20 cellular contexts compared by ENCODE assay signal in genomic region chr6:119296036-119297035, GRCh38. TPM values are rescaled to one million over a fixed set of nuclear protein-coding genes. Genes with fewer than 3 reads are reported as not detected.
A peak's percentile ranks its signal among the peaks of the same experiment; 100 is the strongest.
DNase-seq lines count a peak whose midpoint lies in the region; ATAC-seq and TF ChIP-seq lines count a peak whose summit lies in the region.
"Had no signal": no experiment of that assay in that cellular context is flagged by ENCODE, and none has a peak within 500 bp of the region (broad histone marks: within the 10 kb centered on the region; RNA-seq: fewer than 3 reads in every experiment).

No MANE protein-coding gene starts in this region.

- H3K4me3 Mint-ChIP-seq in activated T-helper 17 cell treated with anti-CD3 and anti-CD28 coated beads, Interleukin-2, amount 50 U/mL, for 72 hours: no peak overlapping the region

- H3K27ac Mint-ChIP-seq in activated T-helper 17 cell treated with anti-CD3 and anti-CD28 coated beads, Interleukin-2, amount 50 U/mL, for 72 hours: peak overlapping the region; percentile 33
- H3K27ac Mint-ChIP-seq: activated naive CD4-positive, alpha-beta T cell treated with anti-CD3 and anti-CD28 coated beads, Interleukin-2, amount 50 U/mL, for 72 hours had no signal

- intact Hi-C loops in left ventricle myocardium superior (cut with micrococcal nuclease) (no loop called here), A673 (cut with micrococcal nuclease; ENCODE audit: unreplicated experiment) (no loop called here)

- TF ChIP-seq CTCF in A673 (conservative IDR thresholded peaks at IDR 0.05; ENCODE audit: low read depth, low read length): no peak

- ATAC-seq in GM19463 (IDR thresholded peaks at IDR 0.05; ENCODE audit: unreplicated experiment): peak; percentile 42
- no peak for ATAC-seq in activated T-helper 17 cell treated with anti-CD3 and anti-CD28 coated beads, Interleukin-2, amount 50 U/mL, for 72 hours (replicated peaks)
- ATAC-seq in left ventricle myocardium superior: peak; percentile 93
- ATAC-seq: activated naive CD4-positive, alpha-beta T cell treated with anti-CD3 and anti-CD28 coated beads, Interleukin-2, amount 50 U/mL, for 72 hours had no signal

- DNase-seq in left ventricle myocardium superior (no peak), renal cortical epithelial cell (ENCODE audit: low read depth) (peak; percentile 21), NCI-H1694 (lab: John Stamatoyannopoulos, UW) (no peak), NCI-H2196 (lab: John Stamatoyannopoulos, UW; ENCODE audit: unreplicated experiment) (no peak), A673 (ENCODE audit: low spot score) (no peak)
- DNase-seq: activated CD4-positive, alpha-beta T cell treated with anti-CD3 and anti-CD28 coated beads for 1 hour; activated T-cell treated with anti-CD3 and anti-CD28 coated beads, Interleukin-2, amount 50 U/mL, for 48 hours; esophagus squamous epithelium; glutamatergic neuron; Kasumi-1; lower lobe of right lung; NCI-H1105; NCI-H524; substantia nigra had no signal

- no peaks in the 10 kb centered on the region for H3K27me3 Mint-ChIP-seq in activated T-helper 17 cell treated with anti-CD3 and anti-CD28 coated beads, Interleukin-2, amount 50 U/mL, for 72 hours
- H3K27me3 Mint-ChIP-seq: brain had no signal

- BruUV-seq in A673 (replicated peaks; lab: Mats Ljungman, UMichigan): no TSS peak

- no peaks in the 10 kb centered on the region for H3K9me3 ChIP-seq in A673 (ENCODE audit: low read depth, low read length, poor library complexity, severe bottlenecking)
- H3K9me3 ChIP-seq: esophagus squamous epithelium, HAP-1, lower lobe of right lung, neutrophil had no signal

- no peaks in the 10 kb centered on the region for H3K4me1 ChIP-seq in A673 (ENCODE audit: insufficient read depth, low read length, poor library complexity, severe bottlenecking)
- H3K4me1 ChIP-seq: lower lobe of right lung had no signal

- H3K36me3 Mint-ChIP-seq in activated T-helper 17 cell treated with anti-CD3 and anti-CD28 coated beads, Interleukin-2, amount 50 U/mL, for 72 hours (ENCODE audit: low read depth): peaks cover 12% of the 10 kb centered on the region
- H3K36me3 Mint-ChIP-seq: brain had no signal

- no peak overlapping the region for H3K4me3 ChIP-seq in A673 (ENCODE audit: low read depth, low read length, poor library complexity, severe bottlenecking)
- H3K4me3 ChIP-seq: esophagus squamous epithelium, HAP-1, lower lobe of right lung had no signal

- H3K9me3 Mint-ChIP-seq in activated T-helper 17 cell treated with anti-CD3 and anti-CD28 coated beads, Interleukin-2, amount 50 U/mL, for 72 hours: no peaks in the 10 kb centered on the region
- H3K9me3 Mint-ChIP-seq: activated naive CD4-positive, alpha-beta T cell treated with anti-CD3 and anti-CD28 coated beads, Interleukin-2, amount 50 U/mL, for 72 hours; brain had no signal

- no peaks in the 10 kb centered on the region for H3K27me3 ChIP-seq in A673 (replicated peaks; ENCODE audit: insufficient read depth, low read depth, low read length, poor library complexity)
- H3K27me3 ChIP-seq: esophagus squamous epithelium, neutrophil had no signal

- CTCF ChIA-PET in A673 (lab: Charles Lee): no interaction called here

- H3K4me1 Mint-ChIP-seq in activated T-helper 17 cell treated with anti-CD3 and anti-CD28 coated beads, Interleukin-2, amount 50 U/mL, for 72 hours: peaks cover 11% of the 10 kb centered on the region

- H3K36me3 ChIP-seq in A673 (ENCODE audit: insufficient read depth, low read length, poor library complexity, severe bottlenecking): no peaks in the 10 kb centered on the region
- H3K36me3 ChIP-seq: neutrophil had no signal

- POLR2A ChIA-PET in A673 (lab: Charles Lee; ENCODE audit: low non-redundant PET): no interaction called here

- no peak overlapping the region for H3K27ac ChIP-seq in A673 (ENCODE audit: low read depth, low read length, poor library complexity, severe bottlenecking)
- H3K27ac ChIP-seq: esophagus squamous epithelium, lower lobe of right lung, neutrophil had no signal

RNA-seq across cellular contexts. Expression of gene MAN1A1, which starts 53.2 kb away (rescaled TPM):
- total RNA-seq in activated T-helper 17 cell treated with anti-CD3 and anti-CD28 coated beads, Interleukin-2, amount 50 U/mL, for 72 hours: 10 to 100 TPM; 19.1 to 23.6 TPM
- total RNA-seq in left ventricle myocardium superior (18.3 TPM), renal cortical epithelial cell (41.3 and 50.5 TPM in 2 replicates), A673 (2021) (0.06 TPM in 1 of 2 replicates, not detected in the other)

Comparison
In these comparisons a context has a peak if more than half of its experiments do, and no peak if none do; other contexts are left out.
1. RNA of gene MAN1A1, which starts 53.2 kb away (total RNA-seq): 41.3 to 50.5 TPM in renal cortical epithelial cell, 19.1 to 23.6 TPM in activated T-helper 17 cell treated with anti-CD3 and anti-CD28 coated beads, Interleukin-2, amount 50 U/mL, for 72 hours and 18.3 TPM in left ventricle myocardium superior (single experiment); 0.06 TPM in A673; every median in the first group is over 10 times any median in the second.